9 cellular contexts compared by ENCODE assay signal in the genomic region with DNA sequence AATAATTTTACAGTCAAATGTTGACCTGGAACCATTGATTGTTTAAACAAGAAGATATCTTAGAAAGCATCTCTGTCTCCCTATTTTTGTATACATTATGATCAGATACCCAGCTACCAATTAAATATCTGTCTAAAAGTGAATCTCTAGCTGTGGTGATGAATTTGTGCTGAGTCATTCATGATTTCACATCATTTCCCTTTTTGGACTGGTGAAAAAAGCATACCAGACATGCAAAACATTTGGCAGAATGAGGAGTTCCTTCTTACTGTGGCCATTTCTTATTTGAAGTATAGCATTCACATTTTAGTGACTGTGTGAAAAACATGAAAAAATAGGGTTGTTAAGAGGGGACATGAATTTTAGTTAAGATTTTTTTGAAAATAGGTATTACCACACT.
DNase-seq lines count a peak whose midpoint lies in the region; ATAC-seq and TF ChIP-seq lines count a peak whose summit lies in the region.
"Had no signal": no experiment of that assay in that cellular context is flagged by ENCODE, and none has a peak within 500 bp of the region (broad histone marks: within the 10 kb centered on the region; RNA-seq: fewer than 3 reads in every experiment).

No MANE protein-coding gene starts in this region.

- H3K4me1 ChIP-seq in mammary epithelial cell (ENCODE audit: insufficient read depth, low read length) (peaks cover 3% of the 10 kb centered on the region), esophagus squamous epithelium (peaks cover 0 to 8% (median 0%) of the 10 kb centered on the region in 3 donors), trophoblast cell (ENCODE audit: control insufficient read depth in 1 of 2, insufficient read depth in 2 of 2, low read length in 2 of 2) (no peaks in the 10 kb centered on the region), heart right ventricle (peaks cover 0 to 14% (median 9%) of the 10 kb centered on the region in 9 donors)

- peaks cover 6% of the 10 kb centered on the region for H3K4me1 Mint-ChIP-seq in mesothelial cell of epicardium

- no peaks in the 10 kb centered on the region for H3K27me3 Mint-ChIP-seq in mesothelial cell of epicardium (ENCODE audit: low read depth)

- no peak overlapping the region for H4K91ac ChIP-seq in trophoblast cell (ENCODE audit: low read depth, low read length)

- no peak overlapping the region for H3K9ac ChIP-seq in mammary epithelial cell (ENCODE audit: insufficient read depth, low read length)
- no peak overlapping the region for H3K9ac ChIP-seq in trophoblast cell (ENCODE audit: low read length)

- intact Hi-C loops in mammary epithelial cell (cut with micrococcal nuclease) (no loop called here), esophagus squamous epithelium (cut with DNase I) (no loop called here), heart right ventricle (cut with DNase I) (no loop called here)

- H3K27ac ChIP-seq in mammary epithelial cell (ENCODE audit: insufficient read depth, low read depth, low read length): peak overlapping the region; percentile 17
- no peak overlapping the region for H3K27ac ChIP-seq in esophagus squamous epithelium
- H3K27ac ChIP-seq in trophoblast cell (ENCODE audit: low read depth, low read length): no peak overlapping the region
- H3K27ac ChIP-seq in heart right ventricle: peak overlapping the region in 1 of 10 donors; percentile 7

- no peak overlapping the region for H3K27ac Mint-ChIP-seq in mesothelial cell of epicardium
- H3K27ac Mint-ChIP-seq: activated naive CD8-positive, alpha-beta T cell treated with anti-CD3 and anti-CD28 coated beads, Interleukin-2, amount 10 ng/mL, durations not matched to agents 7 days and 5 days had no signal

- H4K12ac ChIP-seq in trophoblast cell (ENCODE audit: low read depth, low read length): no peak overlapping the region

- no peak overlapping the region for H3K4me3 Mint-ChIP-seq in mesothelial cell of epicardium
- H3K4me3 Mint-ChIP-seq: activated naive CD8-positive, alpha-beta T cell treated with anti-CD3 and anti-CD28 coated beads, Interleukin-2, amount 10 ng/mL, durations not matched to agents 7 days and 5 days had no signal

- H3K36me3 Mint-ChIP-seq in mesothelial cell of epicardium: no peaks in the 10 kb centered on the region
- H3K36me3 Mint-ChIP-seq: activated naive CD8-positive, alpha-beta T cell treated with anti-CD3 and anti-CD28 coated beads, Interleukin-2, amount 10 ng/mL, durations not matched to agents 7 days and 5 days had no signal

- no peaks in the 10 kb centered on the region for H3K36me3 ChIP-seq in mammary epithelial cell (ENCODE audit: insufficient read depth, low read length)
- H3K36me3 ChIP-seq in esophagus squamous epithelium: peaks cover 0 to 5% (median 0%) of the 10 kb centered on the region in 3 donors
- peaks cover 2% of the 10 kb centered on the region in 2 experiments for H3K36me3 ChIP-seq in trophoblast cell (ENCODE audit: control insufficient read depth in 1 of 2, insufficient read depth in 2 of 2, low read length in 2 of 2)
- no peaks in the 10 kb centered on the region for H3K36me3 ChIP-seq in heart right ventricle

- no peak overlapping the region for H3K4ac ChIP-seq in trophoblast cell (ENCODE audit: low read depth, low read length)

- no peak overlapping the region for H2AK5ac ChIP-seq in trophoblast cell (ENCODE audit: low read length)

- no peak overlapping the region for H2BK120ac ChIP-seq in trophoblast cell (ENCODE audit: insufficient read depth, low read length, poor library complexity)

- in situ Hi-C loops in mammary epithelial cell (cut with MboI; ENCODE audit: low sequenced_read_pairs in 2 of 2): no loop called here

- no peak for TF ChIP-seq CTCF in mammary epithelial cell (conservative IDR thresholded peaks at IDR 0.05 in 1 of 2, IDR thresholded peaks at IDR 0.05 in 1 of 2; ENCODE audit: extremely low read depth in 1 of 2, insufficient read depth in 1 of 2, low read depth in 1 of 2, low read length in 2 of 2)
- TF ChIP-seq CTCF in esophagus squamous epithelium (IDR thresholded peaks at IDR 0.05): no peak
- TF ChIP-seq CTCF in mesothelial cell of epicardium (IDR thresholded peaks at IDR 0.05; ENCODE audit: unreplicated experiment): no peak
- TF ChIP-seq CTCF in heart right ventricle (IDR thresholded peaks at IDR 0.05): no peak

- H2AFZ ChIP-seq in mammary epithelial cell (ENCODE audit: low read depth, low read length) (no peak overlapping the region), trophoblast cell (ENCODE audit: insufficient read depth, low read length, poor library complexity) (no peak overlapping the region)

- no peak overlapping the region for H4K8ac ChIP-seq in trophoblast cell (ENCODE audit: low read depth, low read length)

- H3K79me1 ChIP-seq in trophoblast cell (ENCODE audit: low read length): no peaks in the 10 kb centered on the region

- TF ChIP-seq POLR2A in esophagus squamous epithelium (IDR thresholded peaks at IDR 0.05): no peak

- H3K4me2 ChIP-seq in mammary epithelial cell (ENCODE audit: insufficient read depth, low read depth, low read length): no peak overlapping the region
- H3K4me2 ChIP-seq in trophoblast cell (ENCODE audit: low read length): no peak overlapping the region

- ATAC-seq in GM21367 (IDR thresholded peaks at IDR 0.05; ENCODE audit: unreplicated experiment): peak; percentile 90
- ATAC-seq in HG03571 (IDR thresholded peaks at IDR 0.05; ENCODE audit: unreplicated experiment): peak; percentile 72
- no peak for ATAC-seq in heart right ventricle

- no peaks in the 10 kb centered on the region for H3K9me3 Mint-ChIP-seq in mesothelial cell of epicardium
- H3K9me3 Mint-ChIP-seq: activated naive CD8-positive, alpha-beta T cell treated with anti-CD3 and anti-CD28 coated beads, Interleukin-2, amount 10 ng/mL, durations not matched to agents 7 days and 5 days had no signal

- no peaks in the 10 kb centered on the region for H4K20me1 ChIP-seq in mammary epithelial cell (ENCODE audit: insufficient read depth, low read length)

- H3K27me3 ChIP-seq in mammary epithelial cell (ENCODE audit: insufficient read depth, low read length) (no peaks in the 10 kb centered on the region), esophagus squamous epithelium (no peaks in the 10 kb centered on the region), trophoblast cell (ENCODE audit: insufficient read depth, low read length) (no peaks in the 10 kb centered on the region), heart right ventricle (no peaks in the 10 kb centered on the region)

- H2BK12ac ChIP-seq in trophoblast cell (ENCODE audit: low read length): no peak overlapping the region

- H3K4me3 ChIP-seq in mammary epithelial cell (replicated peaks in 1 of 3; ENCODE audit: insufficient read depth in 1 of 3, low read depth in 2 of 3, low read length in 3 of 3): no peak overlapping the region
- H3K4me3 ChIP-seq in esophagus squamous epithelium: no peak overlapping the region
- H3K4me3 ChIP-seq in trophoblast cell (ENCODE audit: low read depth, low read length): no peak overlapping the region
- H3K4me3 ChIP-seq in heart right ventricle: no peak overlapping the region

- DNase-seq in AML-193 (lab: John Stamatoyannopoulos, UW) (peak; percentile 77 to 85), mammary epithelial cell (peak; percentile 57), esophagus squamous epithelium (lab: John Stamatoyannopoulos, UW) (no peak), mesothelial cell of epicardium (ENCODE audit: low spot score in 2 of 2, unreplicated experiment in 2 of 2) (no peak), trophoblast cell (no peak), heart right ventricle (no peak)
- DNase-seq: activated naive CD8-positive, alpha-beta T cell treated with anti-CD3 and anti-CD28 coated beads, Interleukin-2, amount 10 ng/mL, durations not matched to agents 7 days and 5 days had no signal

- H3K14ac ChIP-seq in trophoblast cell (ENCODE audit: low read length): no peak overlapping the region

- H2BK5ac ChIP-seq in trophoblast cell (ENCODE audit: low read depth, low read length, poor library complexity): no peak overlapping the region

- H3K9me3 ChIP-seq in mammary epithelial cell (replicated peaks; ENCODE audit: insufficient read depth, low read length) (no peaks in the 10 kb centered on the region), esophagus squamous epithelium (no peaks in the 10 kb centered on the region), trophoblast cell (ENCODE audit: insufficient read depth, low read depth, low read length) (no peaks in the 10 kb centered on the region), heart right ventricle (no peaks in the 10 kb centered on the region)

- no peak overlapping the region for H3K23ac ChIP-seq in trophoblast cell (ENCODE audit: low read length)

- dilution Hi-C loops in mammary epithelial cell (cut with HindIII; ENCODE audit: low sequenced_read_pairs): no loop called here

- CTCF ChIA-PET in mammary epithelial cell (lab: Charles Lee; ENCODE audit: low non-redundant PET): no interaction called here

- no peak overlapping the region for H3K18ac ChIP-seq in trophoblast cell (ENCODE audit: low read length)

- peaks cover 7% of the 10 kb centered on the region for H3K79me2 ChIP-seq in mammary epithelial cell (ENCODE audit: insufficient read depth, low read length)
- no peaks in the 10 kb centered on the region for H3K79me2 ChIP-seq in trophoblast cell (ENCODE audit: control insufficient read depth, insufficient read depth, low read length, poor library complexity)

- BruUV-seq in mammary epithelial cell (replicated peaks; lab: Mats Ljungman, UMichigan): no TSS peak

Comparison
In these comparisons a context has a peak if more than half of its experiments do, and no peak if none do; other contexts are left out.
1. DNase-seq: peak in AML-193 (2 of 2) and mammary epithelial cell (single experiment); none in esophagus squamous epithelium (single experiment), mesothelial cell of epicardium (0 of 2), trophoblast cell (0 of 2) and heart right ventricle (0 of 2).
2. ATAC-seq: peak in GM21367 (single experiment) and HG03571 (single experiment); none in heart right ventricle (0 of 8).